30 cellular contexts compared by ENCODE assay signal in the genomic region with DNA sequence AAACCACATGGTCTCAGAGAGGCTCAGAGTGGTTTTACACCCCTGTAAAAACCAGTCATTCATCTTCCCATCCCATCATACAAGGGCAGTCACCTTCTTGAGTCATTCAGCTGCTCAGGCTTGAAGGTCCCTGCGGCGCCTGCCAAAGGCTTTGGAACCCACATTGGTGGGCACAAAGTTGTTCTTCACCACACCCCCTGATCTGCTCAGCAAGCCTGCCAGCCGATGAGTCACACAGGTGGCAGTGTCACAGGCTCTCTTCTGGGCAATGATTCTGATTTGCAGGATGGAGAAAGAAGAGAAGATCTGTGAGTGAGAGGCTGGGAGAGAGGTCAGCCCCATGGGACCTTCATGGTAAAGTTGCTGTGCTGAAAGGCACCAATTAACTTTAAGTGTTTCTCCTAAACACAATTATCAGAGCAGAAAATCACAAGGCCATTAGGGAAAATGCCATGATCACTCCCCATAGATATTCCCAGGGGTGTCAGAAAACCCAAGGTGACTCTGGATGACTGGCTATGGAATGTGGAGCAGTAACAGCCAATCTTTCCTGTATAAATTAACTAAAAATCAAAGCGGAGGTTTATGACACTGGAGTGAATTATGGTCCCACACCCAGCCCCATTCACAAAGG. TPM values are rescaled to one million over a fixed set of nuclear protein-coding genes. Genes with fewer than 3 reads are reported as not detected.
DNase-seq lines count a peak whose midpoint lies in the region; ATAC-seq and TF ChIP-seq lines count a peak whose summit lies in the region.
"Had no signal": no experiment of that assay in that cellular context is flagged by ENCODE, and none has a peak within 500 bp of the region (broad histone marks: within the 10 kb centered on the region; RNA-seq: fewer than 3 reads in every experiment).

No MANE protein-coding gene starts in this region.

- H3K9me3 Mint-ChIP-seq in activated CD4-positive, alpha-beta T cell treated with anti-CD3 and anti-CD28 coated beads, Interleukin-2, amount 10 ng/mL, durations not matched to agents 24 days and 14 days = no peaks in the 10 kb centered on the region
- H3K9me3 Mint-ChIP-seq in activated naive CD4-positive, alpha-beta T cell treated with anti-CD3 and anti-CD28 coated beads, Interleukin-2, amount 10 ng/mL, durations not matched to agents 7 days and 5 days = no peaks in the 10 kb centered on the region
- H3K9me3 Mint-ChIP-seq: activated naive CD4-positive, alpha-beta T cell treated with anti-CD3 and anti-CD28 coated beads, Interleukin-2, amount 50 U/mL, for 24 hours; CD8-positive, alpha-beta T cell; GM23338 had no signal

- no CpG with 5 or more reads among the region's 4 CpGs for WGBS in trophoblast cell (ENCODE audit: extremely low coverage, insufficient coverage, insufficient read length)
- WGBS in ovary, 3 donors = 72 to 78% (median 73%) methylated on average over 4 of the region's 4 CpGs

- H3K79me1 ChIP-seq in trophoblast cell (ENCODE audit: low read length) = no peaks in the 10 kb centered on the region

- no peak overlapping the region for H3K4me2 ChIP-seq in trophoblast cell (ENCODE audit: low read length)
- H3K4me2 ChIP-seq: GM23338, PC-9 had no signal

- TF ChIP-seq CTCF in ovary (IDR thresholded peaks at IDR 0.05) = no peak

- peak; percentile 50 for DNase-seq in activated CD4-positive, alpha-beta T cell treated with anti-CD3 and anti-CD28 coated beads, Interleukin-2, amount 10 ng/mL, durations not matched to agents 24 days and 14 days
- no peak for DNase-seq in activated CD4-positive, alpha-beta T cell treated with anti-CD3 and anti-CD28 coated beads for 1 hour
- peak; percentile 85 for DNase-seq in NCI-H187 treated with DMSO at 0.1 percent for 48 hours (lab: John Stamatoyannopoulos, UW)
- DNase-seq in SW480 (ENCODE audit: low spot score) = peak; percentile 28
- no peak for DNase-seq in stimulated activated naive CD8-positive, alpha-beta T cell treated with anti-CD3 and anti-CD28 coated beads, Interleukin-15, Interleukin-2, amounts not matched to agents 100 U/mL and 50 U/mL, for 24 hours
- DNase-seq in activated naive CD4-positive, alpha-beta T cell treated with anti-CD3 and anti-CD28 coated beads, Interleukin-2, amount 10 ng/mL, durations not matched to agents 7 days and 5 days = no peak
- DNase-seq in trophoblast cell = no peak
- DNase-seq in ovary = no peak
- DNase-seq: activated CD4-positive, alpha-beta T cell treated with anti-CD3 and anti-CD28 coated beads, Interleukin-2, amount 50 U/mL, for 48 hours; amniotic stem cell; CD8-positive, alpha-beta T cell; cerebellar nuclear complex; dermis blood vessel endothelial cell; GDM1; islet precursor cell; NCI-H2081 treated with DMSO at 0.1 percent for 48 hours; NCI-H510A treated with DMSO at 0.1 percent for 48 hours; PC-9; stimulated activated CD4-positive, alpha-beta T cell treated with anti-CD3 and anti-CD28 coated beads, Interleukin-4, amount 100 ng/mL, for 24 hours; T-helper 17 cell had no signal

- H2AK5ac ChIP-seq in trophoblast cell (ENCODE audit: low read length) = no peak overlapping the region

- H3K9me3 ChIP-seq in trophoblast cell (ENCODE audit: insufficient read depth, low read depth, low read length) (no peaks in the 10 kb centered on the region), ovary (no peaks in the 10 kb centered on the region)
- H3K9me3 ChIP-seq: neutrophil, prostate gland, tibial nerve had no signal

- H3K79me2 ChIP-seq in trophoblast cell (ENCODE audit: control insufficient read depth, insufficient read depth, low read length, poor library complexity) = no peaks in the 10 kb centered on the region

- H2BK120ac ChIP-seq in trophoblast cell (ENCODE audit: insufficient read depth, low read length, poor library complexity) = no peak overlapping the region

- no peak overlapping the region for H3K4me3 Mint-ChIP-seq in activated CD4-positive, alpha-beta T cell treated with anti-CD3 and anti-CD28 coated beads, Interleukin-2, amount 10 ng/mL, durations not matched to agents 24 days and 14 days
- no peak overlapping the region for H3K4me3 Mint-ChIP-seq in activated naive CD4-positive, alpha-beta T cell treated with anti-CD3 and anti-CD28 coated beads, Interleukin-2, amount 10 ng/mL, durations not matched to agents 7 days and 5 days
- H3K4me3 Mint-ChIP-seq: activated naive CD4-positive, alpha-beta T cell treated with anti-CD3 and anti-CD28 coated beads, Interleukin-2, amount 50 U/mL, for 24 hours; brain; CD8-positive, alpha-beta T cell; GM23338; IgD-negative memory B cell; T-helper 17 cell had no signal

- H3K27ac Mint-ChIP-seq in activated CD4-positive, alpha-beta T cell treated with anti-CD3 and anti-CD28 coated beads, Interleukin-2, amount 10 ng/mL, durations not matched to agents 24 days and 14 days = no peak overlapping the region
- no peak overlapping the region for H3K27ac Mint-ChIP-seq in activated naive CD4-positive, alpha-beta T cell treated with anti-CD3 and anti-CD28 coated beads, Interleukin-2, amount 10 ng/mL, durations not matched to agents 7 days and 5 days
- H3K27ac Mint-ChIP-seq: activated naive CD4-positive, alpha-beta T cell treated with anti-CD3 and anti-CD28 coated beads, Interleukin-2, amount 50 U/mL, for 24 hours; brain; CD8-positive, alpha-beta T cell; GM23338; IgD-negative memory B cell; T-helper 17 cell had no signal

- TF ChIP-seq POLR2A in ovary (IDR thresholded peaks at IDR 0.05) = no peak

- peak; percentile 30 for ATAC-seq in stimulated activated naive CD8-positive, alpha-beta T cell treated with anti-CD3 and anti-CD28 coated beads, Interleukin-15, Interleukin-2, amounts not matched to agents 100 U/mL and 50 U/mL, for 24 hours
- ATAC-seq: CD8-positive, alpha-beta T cell; esophagus mucosa; GM23338; SK-N-SH treated with all-trans-retinoic acid at 6 μM for 48 hours; T-helper 17 cell had no signal

- H3K27me3 Mint-ChIP-seq in activated CD4-positive, alpha-beta T cell treated with anti-CD3 and anti-CD28 coated beads, Interleukin-2, amount 10 ng/mL, durations not matched to agents 24 days and 14 days = peaks cover 39% of the 10 kb centered on the region
- H3K27me3 Mint-ChIP-seq in activated naive CD4-positive, alpha-beta T cell treated with anti-CD3 and anti-CD28 coated beads, Interleukin-2, amount 10 ng/mL, durations not matched to agents 7 days and 5 days = peaks cover 53% of the 10 kb centered on the region

- H4K8ac ChIP-seq in trophoblast cell (ENCODE audit: low read depth, low read length) = no peak overlapping the region

- H2BK12ac ChIP-seq in trophoblast cell (ENCODE audit: low read length) = no peak overlapping the region

- H3K23ac ChIP-seq in trophoblast cell (ENCODE audit: low read length) = no peak overlapping the region

- no peak overlapping the region for H3K9ac ChIP-seq in trophoblast cell (ENCODE audit: low read length)

- peaks cover 4% of the 10 kb centered on the region for H3K4me1 Mint-ChIP-seq in activated CD4-positive, alpha-beta T cell treated with anti-CD3 and anti-CD28 coated beads, Interleukin-2, amount 10 ng/mL, durations not matched to agents 24 days and 14 days
- H3K4me1 Mint-ChIP-seq in activated naive CD4-positive, alpha-beta T cell treated with anti-CD3 and anti-CD28 coated beads, Interleukin-2, amount 10 ng/mL, durations not matched to agents 7 days and 5 days = peaks cover 5% of the 10 kb centered on the region

- no peak for TF ChIP-seq EP300 in ovary (IDR thresholded peaks at IDR 0.05)

- no peak overlapping the region for H2BK5ac ChIP-seq in trophoblast cell (ENCODE audit: low read depth, low read length, poor library complexity)

- no peak overlapping the region for H3K18ac ChIP-seq in trophoblast cell (ENCODE audit: low read length)

- no peak overlapping the region for H3K14ac ChIP-seq in trophoblast cell (ENCODE audit: low read length)

- H3K4me1 ChIP-seq in trophoblast cell (ENCODE audit: control insufficient read depth in 1 of 2, insufficient read depth in 2 of 2, low read length in 2 of 2) (peaks cover 0 to 5% of the 10 kb centered on the region in 2 experiments), ovary (ENCODE audit: insufficient read depth) (no peaks in the 10 kb centered on the region)
- H3K4me1 ChIP-seq: prostate gland had no signal

- H3K36me3 ChIP-seq in trophoblast cell (ENCODE audit: control insufficient read depth in 1 of 2, insufficient read depth in 2 of 2, low read length in 2 of 2) = no peaks in the 10 kb centered on the region
- H3K36me3 ChIP-seq in ovary = no peaks in the 10 kb centered on the region
- H3K36me3 ChIP-seq: neutrophil, prostate gland, tibial nerve had no signal

- no peak overlapping the region for H4K12ac ChIP-seq in trophoblast cell (ENCODE audit: low read depth, low read length)

- H4K91ac ChIP-seq in trophoblast cell (ENCODE audit: low read depth, low read length) = no peak overlapping the region

- H2AFZ ChIP-seq in trophoblast cell (ENCODE audit: insufficient read depth, low read length, poor library complexity) = no peak overlapping the region
- H2AFZ ChIP-seq: GM23338, PC-9 had no signal

- peaks cover 12% of the 10 kb centered on the region for H3K27me3 ChIP-seq in trophoblast cell (ENCODE audit: insufficient read depth, low read length)
- no peaks in the 10 kb centered on the region for H3K27me3 ChIP-seq in ovary

- H3K36me3 Mint-ChIP-seq in activated CD4-positive, alpha-beta T cell treated with anti-CD3 and anti-CD28 coated beads, Interleukin-2, amount 10 ng/mL, durations not matched to agents 24 days and 14 days (ENCODE audit: low read depth) = peaks cover 2% of the 10 kb centered on the region
- H3K36me3 Mint-ChIP-seq in activated naive CD4-positive, alpha-beta T cell treated with anti-CD3 and anti-CD28 coated beads, Interleukin-2, amount 10 ng/mL, durations not matched to agents 7 days and 5 days = no peaks in the 10 kb centered on the region
- H3K36me3 Mint-ChIP-seq: activated naive CD4-positive, alpha-beta T cell treated with anti-CD3 and anti-CD28 coated beads, Interleukin-2, amount 50 U/mL, for 24 hours; brain; CD8-positive, alpha-beta T cell; IgD-negative memory B cell had no signal

- H3K4me3 ChIP-seq in trophoblast cell (ENCODE audit: low read depth, low read length) = no peak overlapping the region
- no peak overlapping the region for H3K4me3 ChIP-seq in ovary
- H3K4me3 ChIP-seq: GM23338, PC-9, prostate gland, tibial nerve had no signal

- H3K27ac ChIP-seq in trophoblast cell (ENCODE audit: low read depth, low read length) (no peak overlapping the region), ovary (no peak overlapping the region)
- H3K27ac ChIP-seq: neutrophil, PC-9, prostate gland, tibial nerve had no signal

- CTCF ChIA-PET in activated naive CD4-positive, alpha-beta T cell treated with anti-CD3 and anti-CD28 coated beads, Interleukin-2, amount 10 ng/mL, durations not matched to agents 7 days and 5 days (lab: Charles Lee) = interaction anchor here (1.0 to 2.4 kb wide), 4 partner anchors 39 to 107 kb away, joined by 3 to 13 read pairs (median 4); no protein-coding TSS in a partner anchor

- H3K4ac ChIP-seq in trophoblast cell (ENCODE audit: low read depth, low read length) = no peak overlapping the region

- intact Hi-C loops in activated CD4-positive, alpha-beta T cell treated with anti-CD3 and anti-CD28 coated beads, Interleukin-2, amount 10 ng/mL, durations not matched to agents 24 days and 14 days (cut with micrococcal nuclease) = no loop called here
- intact Hi-C loops in ovary (cut with DNase I) = no loop called here

RNA-seq across cellular contexts. Expression of a gene that starts 4.5 kb away (rescaled TPM):
- not detected in 2 replicates for total RNA-seq in activated CD4-positive, alpha-beta T cell treated with anti-CD3 and anti-CD28 coated beads, Interleukin-2, amount 10 ng/mL, durations not matched to agents 24 days and 14 days
- 0.94 and 1.3 TPM in 2 replicates for polyA plus RNA-seq in trophoblast cell (2013)
- total RNA-seq in ovary = not detected
- not detected for polyA plus RNA-seq in ovary
- total RNA-seq: CD8-positive, alpha-beta T cell; dermis blood vessel endothelial cell; esophagus mucosa; fibroblast of villous mesenchyme; PC-9; T-helper 17 cell; tibial nerve had no signal
- polyA plus RNA-seq: IgD-negative memory B cell had no signal

Comparison
In these comparisons a context has a peak if more than half of its experiments do, and no peak if none do; other contexts are left out.
1. DNase-seq: peak in activated CD4-positive, alpha-beta T cell treated with anti-CD3 and anti-CD28 coated beads, Interleukin-2, amount 10 ng/mL, durations not matched to agents 24 days and 14 days (single experiment), NCI-H187 treated with DMSO at 0.1 percent for 48 hours (single experiment) and SW480 (single experiment); none in activated CD4-positive, alpha-beta T cell treated with anti-CD3 and anti-CD28 coated beads for 1 hour (single experiment), stimulated activated naive CD8-positive, alpha-beta T cell treated with anti-CD3 and anti-CD28 coated beads, Interleukin-15, Interleukin-2, amounts not matched to agents 100 U/mL and 50 U/mL, for 24 hours (single experiment), activated naive CD4-positive, alpha-beta T cell treated with anti-CD3 and anti-CD28 coated beads, Interleukin-2, amount 10 ng/mL, durations not matched to agents 7 days and 5 days (single experiment), trophoblast cell (0 of 2) and ovary (0 of 5).